8 cellular contexts compared by ENCODE assay signal in the genomic region with DNA sequence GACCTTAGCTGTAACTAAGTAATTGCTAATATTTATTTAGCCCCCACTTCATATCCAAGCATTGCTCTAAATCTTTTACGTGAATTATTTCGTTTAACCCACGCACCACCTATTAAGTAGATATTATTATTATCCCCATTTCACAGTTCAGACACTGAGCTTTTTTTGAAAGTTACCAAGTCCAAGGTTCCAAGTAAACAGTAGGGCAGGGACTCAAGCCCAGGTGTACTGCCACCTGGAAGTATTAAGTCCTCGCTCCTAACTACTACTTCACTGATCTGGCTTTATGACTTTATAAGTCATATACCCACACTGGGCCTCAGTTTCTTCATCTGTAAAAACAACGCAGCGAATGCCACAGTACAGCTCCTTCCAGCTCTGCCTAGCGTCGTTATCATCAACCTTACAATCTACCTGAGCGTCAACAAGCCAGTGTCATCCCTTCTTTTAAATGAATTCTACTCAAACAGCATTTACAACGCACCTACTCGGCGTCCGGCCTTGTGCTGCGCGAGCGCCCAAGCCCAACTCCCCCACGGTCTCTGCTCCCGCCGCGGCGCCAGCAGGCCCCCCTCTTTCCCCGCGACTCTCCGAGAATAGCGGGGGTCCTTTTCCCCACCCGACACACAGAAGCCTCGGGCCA. TPM values are rescaled to one million over a fixed set of nuclear protein-coding genes. Genes with fewer than 3 reads are reported as not detected.
DNase-seq lines count a peak whose midpoint lies in the region; ATAC-seq and TF ChIP-seq lines count a peak whose summit lies in the region.

No MANE protein-coding gene starts in this region.

- peaks cover 13% of the 10 kb centered on the region for H3K27me3 Mint-ChIP-seq in neural crest cell (ENCODE audit: low read depth)

- peaks cover 13% of the 10 kb centered on the region; the same call in 1 of the 2 replicates for H3K36me3 ChIP-seq in BLaER1

- TF ChIP-seq CTCF in fibroblast of mammary gland (conservative IDR thresholded peaks at IDR 0.05; ENCODE audit: control insufficient read depth, insufficient read depth, low read depth, low read length) (no peak), neural crest cell (conservative IDR thresholded peaks at IDR 0.05) (no peak)

- ATAC-seq in GM19372 (IDR thresholded peaks at IDR 0.05; ENCODE audit: low read depth, unreplicated experiment) (peak; percentile 5), HG03565 (IDR thresholded peaks at IDR 0.05; ENCODE audit: unreplicated experiment) (peak; percentile 3), HG02852 (IDR thresholded peaks at IDR 0.05; ENCODE audit: unreplicated experiment) (no peak)

- peak overlapping the region; percentile 97 for H3K27ac Mint-ChIP-seq in neural crest cell (ENCODE audit: unreplicated experiment)

- H4K20me1 ChIP-seq in BLaER1: peaks cover 33% of the 10 kb centered on the region; the same call in 1 of the 2 replicates

- peak overlapping the region; percentile 89 for H3K4me2 ChIP-seq in BLaER1

- H3K9me3 ChIP-seq in BLaER1: peaks cover 7% of the 10 kb centered on the region

- H3K9ac ChIP-seq in BLaER1: peak overlapping the region; percentile 92

- peaks cover 23% of the 10 kb centered on the region for H3K4me1 ChIP-seq in BLaER1

- H3K9me3 Mint-ChIP-seq in neural crest cell: peaks cover 3% of the 10 kb centered on the region

- H3K4me3 ChIP-seq in BLaER1 (peak overlapping the region; percentile 87), fibroblast of mammary gland (ENCODE audit: control insufficient read depth, low read depth, low read length) (peak overlapping the region; percentile 95)

- H3K27me3 ChIP-seq in BLaER1: peaks cover 9% of the 10 kb centered on the region

- DNase-seq in activated CD4-positive, alpha-beta T cell treated with anti-CD3 and anti-CD28 coated beads for 48 hours: peak; percentile 34
- DNase-seq in fibroblast of mammary gland (ENCODE audit: low read depth) (peak; percentile 14), neural crest cell (ENCODE audit: low read depth, low spot score) (no peak), SK-N-DZ (ENCODE audit: low spot score) (no peak)

- H3K4me3 Mint-ChIP-seq in neural crest cell: peak overlapping the region; percentile 98

- peak overlapping the region; percentile 92 for H3K27ac ChIP-seq in BLaER1

- H3K4me1 Mint-ChIP-seq in neural crest cell: peaks cover 40% of the 10 kb centered on the region

- H3K36me3 Mint-ChIP-seq in neural crest cell (ENCODE audit: low read depth): peaks cover 13% of the 10 kb centered on the region

RNA-seq across cellular contexts. Expression of gene TMEM41B, which starts 0.6 kb away (rescaled TPM):
- 33.4 and 36.9 TPM in 2 replicates for total RNA-seq in neural crest cell
- polyA plus RNA-seq in SK-N-DZ (2014; cell fraction: cytosol; rRNA removed): 42.4 and 42.7 TPM in 2 replicates
- polyA plus RNA-seq in SK-N-DZ (2014; cell fraction: nucleus; rRNA removed): 51.8 and 67.8 TPM in 2 replicates

RNA-seq across cellular contexts. Expression of gene DENND5A, which starts 48.6 kb away (rescaled TPM):
- 113 and 116 TPM in 2 replicates for total RNA-seq in neural crest cell
- polyA plus RNA-seq in SK-N-DZ (2014; cell fraction: cytosol; rRNA removed): 59.6 and 65.2 TPM in 2 replicates
- 86.4 and 97.3 TPM in 2 replicates for polyA plus RNA-seq in SK-N-DZ (2014; cell fraction: nucleus; rRNA removed)

Comparison
In these comparisons a context has a peak if more than half of its experiments do, and no peak if none do; other contexts are left out.
1. DNase-seq: peak in activated CD4-positive, alpha-beta T cell treated with anti-CD3 and anti-CD28 coated beads for 48 hours (single experiment) and fibroblast of mammary gland (single experiment); none in neural crest cell (single experiment) and SK-N-DZ (single experiment).